ENCODE assay signal across 21 cellular contexts in the genomic region with DNA sequence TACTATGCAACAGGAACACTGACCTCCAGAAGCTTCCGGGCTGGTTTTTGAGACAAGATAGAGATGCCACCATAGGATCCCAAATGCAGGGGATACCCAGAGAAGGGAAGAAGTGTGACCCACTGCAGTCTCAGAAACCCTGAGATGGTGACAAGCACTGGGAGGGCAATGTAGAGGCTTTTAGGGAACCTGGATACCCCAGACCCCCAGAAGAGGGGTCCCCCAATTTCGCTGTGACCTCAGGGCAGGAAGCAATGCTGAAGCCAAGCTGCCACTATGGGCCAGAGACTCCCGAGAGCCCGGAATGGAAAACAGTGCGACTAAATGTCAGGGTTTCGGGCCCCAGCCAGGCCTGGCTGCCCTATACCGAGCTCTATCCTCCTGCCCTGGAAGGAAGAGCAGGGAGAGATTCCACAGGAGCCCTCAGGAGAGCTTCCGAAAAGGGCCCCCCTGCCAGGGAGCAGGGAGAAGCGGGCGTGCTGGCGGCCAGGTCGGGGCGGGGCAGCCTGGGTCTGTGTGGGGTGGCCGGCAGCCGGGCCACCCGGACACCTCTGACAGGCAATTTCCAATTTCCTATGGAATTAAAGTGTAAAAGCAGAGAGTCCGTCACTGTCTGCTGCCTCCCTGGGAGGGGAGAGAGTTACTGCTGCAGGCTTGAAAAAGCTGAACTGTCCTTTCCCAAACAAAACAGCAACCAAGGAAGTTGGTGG.
"Had no signal": no experiment of that assay in that cellular context is flagged by ENCODE, and none has a peak within 500 bp of the region (broad histone marks: within the 10 kb centered on the region; RNA-seq: fewer than 3 reads in every experiment).

No MANE protein-coding gene starts in this region.

- H3K27me3 ChIP-seq: upper lobe of left lung had no signal

- H3K4me3 Mint-ChIP-seq: activated naive CD8-positive, alpha-beta T cell; activated T-cell treated with anti-CD3 and anti-CD28 coated beads, Interleukin-2, amount 50 U/mL, for 24 hours; activated T-helper 17 cell treated with anti-CD3 and anti-CD28 coated beads, Interleukin-2, amount 50 U/mL, for 72 hours; central memory CD8-positive, alpha-beta T cell; effector memory CD8-positive, alpha-beta T cell; natural killer cell treated with Interleukin-12 subunit alpha and Interleukin-12 subunit beta and Interleukin-15 and Interleukin-18, amount 100 ng/mL, for 72 hours had no signal

- H3K4me1 Mint-ChIP-seq: activated T-helper 17 cell treated with anti-CD3 and anti-CD28 coated beads, Interleukin-2, amount 50 U/mL, for 72 hours; central memory CD8-positive, alpha-beta T cell had no signal

- H3K4me3 ChIP-seq: esophagus muscularis mucosa, upper lobe of left lung had no signal

- ATAC-seq: activated T-helper 17 cell treated with anti-CD3 and anti-CD28 coated beads, Interleukin-2, amount 50 U/mL, for 72 hours; effector memory CD8-positive, alpha-beta T cell; left lobe of liver; natural killer cell treated with Interleukin-12 subunit alpha and Interleukin-12 subunit beta and Interleukin-15 and Interleukin-18, amount 100 ng/mL, for 72 hours had no signal

- H3K27ac ChIP-seq: esophagus muscularis mucosa, upper lobe of left lung, WERI-Rb-1 had no signal

- H3K27ac Mint-ChIP-seq: activated naive CD8-positive, alpha-beta T cell; activated T-cell treated with anti-CD3 and anti-CD28 coated beads, Interleukin-2, amount 50 U/mL, for 24 hours; activated T-helper 17 cell treated with anti-CD3 and anti-CD28 coated beads, Interleukin-2, amount 50 U/mL, for 72 hours; effector memory CD8-positive, alpha-beta T cell; natural killer cell treated with Interleukin-12 subunit alpha and Interleukin-12 subunit beta and Interleukin-15 and Interleukin-18, amount 100 ng/mL, for 72 hours had no signal

- H3K36me3 ChIP-seq: esophagus muscularis mucosa, upper lobe of left lung, WERI-Rb-1 had no signal

- DNase-seq: activated CD4-positive, alpha-beta T cell treated with anti-CD3 and anti-CD28 coated beads for 1 hour; activated CD4-positive, alpha-beta T cell treated with anti-CD3 and anti-CD28 coated beads, Interleukin-2, amount 50 U/mL, for 1 hour; activated naive CD4-positive, alpha-beta T cell; activated T-cell treated with anti-CD3 and anti-CD28 coated beads, Interleukin-2, amount 50 U/mL, for 24 hours; effector memory CD8-positive, alpha-beta T cell; glutamatergic neuron; hypothalamus; islet precursor cell; occipital lobe; posterior cingulate gyrus; stimulated activated CD4-positive, alpha-beta T cell treated with anti-CD3 and anti-CD28 coated beads, Interleukin-4, amount 100 ng/mL, for 24 hours; stimulated activated naive CD4-positive, alpha-beta T cell treated with Interleukin-2 at 50 U/mL for 16 hours; T-helper 1 cell; WERI-Rb-1 had no signal

- H3K4me1 ChIP-seq: upper lobe of left lung had no signal
